In genomic region chr9:547309-547708, GRCh38 we compare ENCODE assay signal across 13 cellular contexts. TPM values are rescaled to one million over a fixed set of nuclear protein-coding genes. Genes with fewer than 3 reads are reported as not detected.
DNase-seq lines count a peak whose midpoint lies in the region; ATAC-seq, FAIRE-seq and TF ChIP-seq lines count a peak whose summit lies in the region.
"Had no signal": no experiment of that assay in that cellular context is flagged by ENCODE, and none has a peak within 500 bp of the region (broad histone marks: within the 10 kb centered on the region; RNA-seq: fewer than 3 reads in every experiment).

No MANE protein-coding gene starts in this region.

- H3K4me1 Mint-ChIP-seq in astrocyte (ENCODE audit: low read depth, unreplicated experiment) = peaks cover 16% of the 10 kb centered on the region
- peaks cover 19% of the 10 kb centered on the region for H3K4me1 Mint-ChIP-seq in stimulated activated naive CD8-positive, alpha-beta T cell treated with anti-CD3 and anti-CD28 coated beads, Interleukin-15, amount 100 ng/mL, for 72 hours
- H3K4me1 Mint-ChIP-seq: activated CD4-positive, alpha-beta T cell treated with anti-CD3 and anti-CD28 coated beads for 36 hours had no signal

- 25 to 37% (median 32%) methylated on average over 5 of the region's 5 CpGs for WGBS in heart left ventricle, 4 donors
- 62 to 70% methylated on average over 5 of the region's 5 CpGs for WGBS in transverse colon (ENCODE audit: low coverage in 1 of 2), 2 donors

- H3K9me3 ChIP-seq in heart left ventricle (no peaks in the 10 kb centered on the region), astrocyte (ENCODE audit: insufficient read depth, low read depth, low read length) (no peaks in the 10 kb centered on the region), muscle layer of duodenum (ENCODE audit: control insufficient read depth in 1 of 2, low read length in 2 of 2) (no peaks in the 10 kb centered on the region), vagina (no peaks in the 10 kb centered on the region), transverse colon (no peaks in the 10 kb centered on the region)
- H3K9me3 ChIP-seq: neutrophil had no signal

- intact Hi-C loops in heart left ventricle (cut with DNase I) (loop anchor here in 3 of 10 donors (5.0 to 10.0 kb wide), 6 partner anchors 45 to 143 kb away; partner anchors contain the start of gene KANK1 (in 1 of the 3)), Right ventricle myocardium inferior (cut with DNase I) (loop anchor here (2.0 to 10.0 kb wide), 4 partner anchors 43 to 217 kb away; partner anchors contain the start of gene KANK1), vagina (cut with DNase I) (no loop called here), posterior vena cava (cut with DNase I) (no loop called here), transverse colon (cut with DNase I; ENCODE audit: low total_unique reads) (loop anchor here (5.0 kb wide), 1 partner anchor 160 kb away; no protein-coding TSS in a partner anchor)

- H3K4me3 ChIP-seq in heart left ventricle (peak overlapping the region in 9 of 12 donors; percentile 10 to 35 (median 25)), astrocyte (ENCODE audit: insufficient read depth, low read depth, low read length) (no peak overlapping the region), muscle layer of duodenum (ENCODE audit: low read depth in 1 of 2, low read length in 2 of 2) (peak overlapping the region in 1 of 2 donors; percentile 13), vagina (no peak overlapping the region), transverse colon (no peak overlapping the region)

- DNase-seq in heart left ventricle = no peak
- DNase-seq in Right ventricle myocardium inferior (ENCODE audit: missing footprints) = no peak
- no peak for DNase-seq in astrocyte (ENCODE audit: low read depth)
- no peak for DNase-seq in vagina (ENCODE audit: extremely low spot score in 2 of 2)
- no peak for DNase-seq in posterior vena cava (ENCODE audit: low spot score)
- DNase-seq in stimulated activated naive CD8-positive, alpha-beta T cell treated with anti-CD3 and anti-CD28 coated beads, Interleukin-15, amount 100 ng/mL, for 72 hours = no peak
- DNase-seq in transverse colon = no peak
- DNase-seq: activated CD4-positive, alpha-beta T cell treated with anti-CD3 and anti-CD28 coated beads for 36 hours; activated T-cell treated with anti-CD3 and anti-CD28 coated beads, Interleukin-2, amount 50 U/mL, for 1 hour; DMS153; NK-92 treated with Interleukin-12 subunit alpha and Interleukin-12 subunit beta, amount 100 ng/mL, for 24 hours had no signal

- in situ Hi-C loops in transverse colon (cut with MboI; ENCODE audit: low pct_ligation_motif_present in 1 of 4, low pct_unique_long_range_greater_than_20kb in 1 of 4, low sequenced_read_pairs in 3 of 4) = no loop called here

- TF ChIP-seq POLR2A in heart left ventricle (IDR thresholded peaks at IDR 0.05) = no peak
- no peak for TF ChIP-seq POLR2A in vagina (IDR thresholded peaks at IDR 0.05)
- TF ChIP-seq POLR2A in transverse colon (IDR thresholded peaks at IDR 0.05) = no peak

- H4K20me1 ChIP-seq in astrocyte (ENCODE audit: insufficient read depth, low read length) = no peaks in the 10 kb centered on the region

- no peak for TF ChIP-seq EP300 in transverse colon (IDR thresholded peaks at IDR 0.05; ENCODE audit: low read depth)

- H3K36me3 ChIP-seq in heart left ventricle (peaks cover 0 to 8% (median 0%) of the 10 kb centered on the region in 9 donors), astrocyte (ENCODE audit: insufficient read depth, low read length) (no peaks in the 10 kb centered on the region), muscle layer of duodenum (ENCODE audit: control insufficient read depth in 1 of 2, insufficient read depth in 2 of 2, low read length in 2 of 2) (no peaks in the 10 kb centered on the region), vagina (no peaks in the 10 kb centered on the region), transverse colon (no peaks in the 10 kb centered on the region)
- H3K36me3 ChIP-seq: neutrophil had no signal

- TF ChIP-seq CTCF in heart left ventricle (IDR thresholded peaks at IDR 0.05) (no peak), astrocyte (IDR thresholded peaks at IDR 0.05; ENCODE audit: insufficient read depth, low read depth, low read length) (no peak), vagina (IDR thresholded peaks at IDR 0.05) (no peak), transverse colon (IDR thresholded peaks at IDR 0.05) (no peak)

- H3K4me1 ChIP-seq in heart left ventricle (peaks cover 5 to 55% (median 24%) of the 10 kb centered on the region in 12 donors), astrocyte (ENCODE audit: insufficient read depth, low read length) (no peaks in the 10 kb centered on the region), muscle layer of duodenum (ENCODE audit: control insufficient read depth in 1 of 2, insufficient read depth in 2 of 2, low read length in 2 of 2) (peaks cover 9 to 10% of the 10 kb centered on the region in 2 donors), vagina (peaks cover 19% of the 10 kb centered on the region), transverse colon (peaks cover 4 to 18% (median 7%) of the 10 kb centered on the region in 4 donors)

- H2AFZ ChIP-seq in astrocyte (ENCODE audit: low read depth, low read length) = no peak overlapping the region

- no peak for ATAC-seq in heart left ventricle
- no peak for ATAC-seq in Right ventricle myocardium inferior
- no peak for ATAC-seq in stimulated activated naive CD8-positive, alpha-beta T cell treated with anti-CD3 and anti-CD28 coated beads, Interleukin-15, amount 100 ng/mL, for 72 hours
- ATAC-seq: activated CD4-positive, alpha-beta T cell treated with anti-CD3 and anti-CD28 coated beads for 36 hours had no signal

- H3K4me2 ChIP-seq in astrocyte (ENCODE audit: low read length) = no peak overlapping the region

- no peaks in the 10 kb centered on the region for H3K79me2 ChIP-seq in astrocyte (ENCODE audit: insufficient read depth, low read length)

- FAIRE-seq in astrocyte (lab: Jason Lieb, UNC) = no peak

- peak overlapping the region; percentile 58 for H3K4me3 Mint-ChIP-seq in astrocyte (ENCODE audit: unreplicated experiment)
- H3K4me3 Mint-ChIP-seq in stimulated activated naive CD8-positive, alpha-beta T cell treated with anti-CD3 and anti-CD28 coated beads, Interleukin-15, amount 100 ng/mL, for 72 hours = no peak overlapping the region
- H3K4me3 Mint-ChIP-seq: activated CD4-positive, alpha-beta T cell treated with anti-CD3 and anti-CD28 coated beads for 36 hours had no signal

- no peaks in the 10 kb centered on the region for H3K27me3 Mint-ChIP-seq in astrocyte (ENCODE audit: low read depth, unreplicated experiment)
- H3K27me3 Mint-ChIP-seq in stimulated activated naive CD8-positive, alpha-beta T cell treated with anti-CD3 and anti-CD28 coated beads, Interleukin-15, amount 100 ng/mL, for 72 hours = no peaks in the 10 kb centered on the region

- H3K36me3 Mint-ChIP-seq in astrocyte (ENCODE audit: low read depth, unreplicated experiment) = no peaks in the 10 kb centered on the region

- no peak overlapping the region for H3K9ac ChIP-seq in astrocyte (ENCODE audit: low read length)

- H3K27ac Mint-ChIP-seq in astrocyte (ENCODE audit: unreplicated experiment) = no peak overlapping the region
- H3K27ac Mint-ChIP-seq in stimulated activated naive CD8-positive, alpha-beta T cell treated with anti-CD3 and anti-CD28 coated beads, Interleukin-15, amount 100 ng/mL, for 72 hours = no peak overlapping the region
- H3K27ac Mint-ChIP-seq: activated CD4-positive, alpha-beta T cell treated with anti-CD3 and anti-CD28 coated beads for 36 hours had no signal

- H3K27me3 ChIP-seq in heart left ventricle (no peaks in the 10 kb centered on the region), astrocyte (ENCODE audit: insufficient read depth, low read length) (peaks cover 3% of the 10 kb centered on the region), muscle layer of duodenum (ENCODE audit: low read depth, low read length) (no peaks in the 10 kb centered on the region), vagina (no peaks in the 10 kb centered on the region), transverse colon (no peaks in the 10 kb centered on the region)

- H3K27ac ChIP-seq in heart left ventricle (peak overlapping the region; percentile 50 to 84 (median 69)), astrocyte (ENCODE audit: low read depth, low read length) (no peak overlapping the region), muscle layer of duodenum (ENCODE audit: low read length) (peak overlapping the region; percentile 0), vagina (peak overlapping the region; percentile 12), transverse colon (peak overlapping the region in 1 of 4 donors; percentile 41)
- H3K27ac ChIP-seq: neutrophil had no signal

- no peaks in the 10 kb centered on the region for H3K9me3 Mint-ChIP-seq in astrocyte (ENCODE audit: unreplicated experiment)
- H3K9me3 Mint-ChIP-seq in stimulated activated naive CD8-positive, alpha-beta T cell treated with anti-CD3 and anti-CD28 coated beads, Interleukin-15, amount 100 ng/mL, for 72 hours = no peaks in the 10 kb centered on the region

RNA-seq across cellular contexts. Expression of gene KANK1, which starts 42.8 kb away (rescaled TPM):
- total RNA-seq in heart left ventricle (100 to 1,000 TPM in 7 of 9 donors, 10 to 100 TPM in 2; 74.9 to 242 (median 121) TPM), Right ventricle myocardium inferior (153 TPM), astrocyte (22.7 and 23.4 TPM in 2 replicates), vagina (115 TPM), posterior vena cava (100 to 1,000 TPM in 1 of 2 donors, 10 to 100 TPM in 1; 69.8 to 104 TPM), transverse colon (10 to 100 TPM; 33.9 to 45.6 (median 43.1) TPM)
- polyA plus RNA-seq in heart left ventricle = 10 to 100 TPM; 53.6 to 92.0 TPM

Comparison
In these comparisons a context has a peak if more than half of its experiments do, and no peak if none do; other contexts are left out.
1. H3K4me3 ChIP-seq: peak in heart left ventricle (9 of 12); none in astrocyte (single experiment), vagina (0 of 2) and transverse colon (0 of 4).
2. intact Hi-C loops: an anchor here in Right ventricle myocardium inferior (2.0 to 10.0 kb wide) and transverse colon (5.0 kb wide); none called in vagina and posterior vena cava.